Comparison of ENCODE assay signal across 8 cellular contexts in the genomic region with DNA sequence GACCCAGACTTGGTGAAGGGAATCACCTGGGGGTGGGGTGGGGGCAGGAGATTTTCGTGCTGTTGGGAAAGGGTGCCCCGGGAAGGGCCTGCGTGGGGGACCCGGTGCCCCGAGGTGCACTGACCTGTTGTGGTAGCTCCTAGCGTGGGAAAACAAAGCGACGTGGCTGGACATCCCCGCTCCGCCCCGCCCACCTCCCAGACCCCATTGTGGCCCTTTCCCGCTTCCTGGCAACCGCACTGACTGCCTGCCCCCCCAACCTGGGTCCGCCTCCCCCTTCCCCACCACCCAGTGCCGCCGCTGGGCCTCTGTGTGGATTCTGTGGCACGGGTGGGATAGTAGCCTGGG. TPM values are rescaled to one million over a fixed set of nuclear protein-coding genes. Genes with fewer than 3 reads are reported as not detected.
A peak's percentile ranks its signal among the peaks of the same experiment; 100 is the strongest.
DNase-seq lines count a peak whose midpoint lies in the region; ATAC-seq and TF ChIP-seq lines count a peak whose summit lies in the region.

No MANE protein-coding gene starts in this region.

- peak overlapping the region; percentile 45 for H3K27ac Mint-ChIP-seq in CD8-positive, alpha-beta T cell
- H3K27ac Mint-ChIP-seq in endodermal cell (no peak overlapping the region), neural progenitor cell (peak overlapping the region; percentile 18)

- H3K79me2 ChIP-seq in OCI-LY7 (ENCODE audit: insufficient read depth, low read depth, low read length) (no peaks in the 10 kb centered on the region), neural progenitor cell (ENCODE audit: low read depth) (no peaks in the 10 kb centered on the region)

- H3K9ac ChIP-seq in endodermal cell (ENCODE audit: extremely low read depth, low read length, poor library complexity, severe bottlenecking) (no peak overlapping the region), neural progenitor cell (no peak overlapping the region)

- no peak for ATAC-seq in CD8-positive, alpha-beta T cell
- ATAC-seq in HG02610 (IDR thresholded peaks at IDR 0.05; ENCODE audit: unreplicated experiment) (no peak), HG03520 (IDR thresholded peaks at IDR 0.05; ENCODE audit: unreplicated experiment) (no peak), HG02588 (IDR thresholded peaks at IDR 0.05; ENCODE audit: unreplicated experiment) (no peak)

- no peaks in the 10 kb centered on the region for H3K9me3 ChIP-seq in CD8-positive, alpha-beta T cell (ENCODE audit: low read length)
- H3K9me3 ChIP-seq in OCI-LY7 (ENCODE audit: low read length) = no peaks in the 10 kb centered on the region
- H3K9me3 ChIP-seq in endodermal cell (ENCODE audit: control insufficient read depth, low read length) = no peaks in the 10 kb centered on the region
- no peaks in the 10 kb centered on the region for H3K9me3 ChIP-seq in neural progenitor cell (ENCODE audit: low read depth)

- no peaks in the 10 kb centered on the region for H3K9me3 Mint-ChIP-seq in CD8-positive, alpha-beta T cell
- H3K9me3 Mint-ChIP-seq in endodermal cell = no peaks in the 10 kb centered on the region
- peaks cover 2% of the 10 kb centered on the region for H3K9me3 Mint-ChIP-seq in neural progenitor cell

- H4K20me1 ChIP-seq in OCI-LY7 (ENCODE audit: insufficient read depth, low read length) (no peaks in the 10 kb centered on the region), neural progenitor cell (ENCODE audit: low read depth) (peaks cover 38% of the 10 kb centered on the region)

- H3K4me3 Mint-ChIP-seq in CD8-positive, alpha-beta T cell = peak overlapping the region; percentile 77
- H3K4me3 Mint-ChIP-seq in endodermal cell (peak overlapping the region; percentile 56), neural progenitor cell (peak overlapping the region; percentile 83)

- H3K27ac ChIP-seq in CD8-positive, alpha-beta T cell (ENCODE audit: low read depth, low read length) = peak overlapping the region; percentile 35
- H3K27ac ChIP-seq in OCI-LY7 (ENCODE audit: low read depth, low read length, poor library complexity, severe bottlenecking) (peak overlapping the region; percentile 53), endodermal cell (ENCODE audit: low read depth, low read length) (no peak overlapping the region), neural progenitor cell (no peak overlapping the region)

- no peak for TF ChIP-seq CTCF in CD8-positive, alpha-beta T cell (IDR thresholded peaks at IDR 0.05)
- TF ChIP-seq CTCF in OCI-LY7 (conservative IDR thresholded peaks at IDR 0.05; ENCODE audit: low read length) (no peak), endodermal cell (conservative IDR thresholded peaks at IDR 0.05) (no peak), neural progenitor cell (IDR thresholded peaks at IDR 0.05) (no peak)

- no peaks in the 10 kb centered on the region for H3K27me3 ChIP-seq in CD8-positive, alpha-beta T cell (ENCODE audit: insufficient read depth, low read length)
- H3K27me3 ChIP-seq in endodermal cell (ENCODE audit: control insufficient read depth, insufficient read depth, low read length, poor library complexity, severe bottlenecking) (peaks cover 58% of the 10 kb centered on the region), neural progenitor cell (peaks cover 70% of the 10 kb centered on the region)

- peaks cover 8% of the 10 kb centered on the region for H3K27me3 Mint-ChIP-seq in CD8-positive, alpha-beta T cell (ENCODE audit: low read depth)
- H3K27me3 Mint-ChIP-seq in endodermal cell (ENCODE audit: insufficient read depth) (peaks cover 60% of the 10 kb centered on the region), neural progenitor cell (ENCODE audit: insufficient read depth, low read depth) (peaks cover 49% of the 10 kb centered on the region)

- H3K36me3 Mint-ChIP-seq in CD8-positive, alpha-beta T cell = no peaks in the 10 kb centered on the region
- H3K36me3 Mint-ChIP-seq in endodermal cell (ENCODE audit: low read depth) = no peaks in the 10 kb centered on the region
- no peaks in the 10 kb centered on the region for H3K36me3 Mint-ChIP-seq in neural progenitor cell

- peaks cover 44% of the 10 kb centered on the region for H3F3A ChIP-seq in neural progenitor cell (ENCODE audit: low read depth)

- H3K4me3 ChIP-seq in CD8-positive, alpha-beta T cell (ENCODE audit: low read depth, low read length) = peak overlapping the region; percentile 64
- H3K4me3 ChIP-seq in OCI-LY7 (ENCODE audit: low read depth, low read length, poor library complexity, severe bottlenecking) (peak overlapping the region; percentile 71), endodermal cell (ENCODE audit: low read length) (peak overlapping the region; percentile 75), neural progenitor cell (peak overlapping the region; percentile 66)

- no peaks in the 10 kb centered on the region for H3K9me2 ChIP-seq in OCI-LY7 (ENCODE audit: insufficient read depth, low read length)

- WGBS in endodermal cell (ENCODE audit: insufficient coverage in 1 of 2, insufficient read length in 1 of 2), 2 experiments = 0 to 30% methylated on average over 1 to 14 of the region's 17 CpGs

- H3K4me1 ChIP-seq in CD8-positive, alpha-beta T cell (ENCODE audit: insufficient read depth, low read length) = peaks cover 22% of the 10 kb centered on the region
- H3K4me1 ChIP-seq in OCI-LY7 (ENCODE audit: insufficient read depth, low read length, poor library complexity, severe bottlenecking) (peaks cover 71% of the 10 kb centered on the region), endodermal cell (ENCODE audit: control insufficient read depth, insufficient read depth, low read length) (no peaks in the 10 kb centered on the region), neural progenitor cell (peaks cover 17% of the 10 kb centered on the region)

- H3K36me3 ChIP-seq in CD8-positive, alpha-beta T cell (ENCODE audit: insufficient read depth, low read length) = no peaks in the 10 kb centered on the region
- H3K36me3 ChIP-seq in OCI-LY7 (ENCODE audit: insufficient read depth, low read length) (no peaks in the 10 kb centered on the region), endodermal cell (ENCODE audit: control insufficient read depth, insufficient read depth, low read length) (no peaks in the 10 kb centered on the region), neural progenitor cell (no peaks in the 10 kb centered on the region)

- CTCF ChIA-PET in CD8-positive, alpha-beta T cell (lab: Charles Lee) = interaction anchor here (0.9 kb wide), 1 partner anchor 30 kb away, joined by 3 read pairs; the partner anchor contains the start of gene SYCE3
- CTCF ChIA-PET in OCI-LY7 (lab: Charles Lee; ENCODE audit: unreplicated experiment) = no interaction called here

- DNase-seq in CD8-positive, alpha-beta T cell = peak in 1 of 7 experiments; percentile 2
- DNase-seq in OCI-LY7 (ENCODE audit: low spot score) (peak; percentile 22), endodermal cell (no peak), neural progenitor cell (ENCODE audit: low spot score) (peak; percentile 42), NCI-H69 (lab: John Stamatoyannopoulos, UW) (no peak)

- BruUV-seq in OCI-LY7 (replicated peaks; lab: Mats Ljungman, UMichigan) = no TSS peak

- H2AFZ ChIP-seq in OCI-LY7 (ENCODE audit: low read length) (peak overlapping the region; percentile 5; the same call in 1 of the 2 replicates), neural progenitor cell (replicated peaks) (peak overlapping the region; percentile 73)

- H3K4me2 ChIP-seq in OCI-LY7 (ENCODE audit: low read length) (peak overlapping the region; percentile 92), neural progenitor cell (peak overlapping the region; percentile 91)

- POLR2A ChIA-PET in CD8-positive, alpha-beta T cell (lab: Charles Lee) = interaction anchor here (0.5 to 3.3 kb wide), 7 partner anchors 7 to 163 kb away, joined by 3 to 17 read pairs (median 3); partner anchors contain the start of genes LMF2, NCAPH2 and SYCE3
- POLR2A ChIA-PET in OCI-LY7 (lab: Charles Lee) = interaction anchor here (1.2 kb wide), 2 partner anchors 8 to 28 kb away, joined by 3 read pairs; no protein-coding TSS in a partner anchor

- H3K4me1 Mint-ChIP-seq in CD8-positive, alpha-beta T cell (ENCODE audit: low read depth) = peaks cover 18% of the 10 kb centered on the region
- H3K4me1 Mint-ChIP-seq in endodermal cell (peaks cover 5% of the 10 kb centered on the region), neural progenitor cell (peaks cover 25% of the 10 kb centered on the region)

- intact Hi-C loops in CD8-positive, alpha-beta T cell (cut with DNase I, micrococcal nuclease) = no loop called here
- intact Hi-C loops in OCI-LY7 (cut with micrococcal nuclease; ENCODE audit: unreplicated experiment) = no loop called here

RNA-seq across cellular contexts. Expression of gene TYMP, which starts 2.5 kb away (rescaled TPM):
- total RNA-seq in CD8-positive, alpha-beta T cell = 1 to 10 TPM; 3.4 to 4.7 TPM
- total RNA-seq in OCI-LY7 (2014; rRNA removed; shearing (Covaris generic)) = 3.9 and 6.3 TPM in 2 replicates
- total RNA-seq in OCI-LY7 (2022) = 3.8 and 4.0 TPM in 2 replicates
- 1 to 10 TPM; 1.2 to 2.1 TPM for total RNA-seq in endodermal cell
- 1.3 TPM for polyA plus RNA-seq in endodermal cell (2013, experiment 1 of 2)
- 1.2 TPM for polyA plus RNA-seq in endodermal cell (2013, experiment 2 of 2)
- 0.81 TPM in 1 of 2 replicates, not detected in the other for total RNA-seq in neural progenitor cell (ENCODE audit: low replicate concordance)

RNA-seq across cellular contexts. Expression of gene SCO2, which starts 6.9 kb away (rescaled TPM):
- total RNA-seq in CD8-positive, alpha-beta T cell = 1 to 10 TPM; 1.5 to 4.2 TPM
- total RNA-seq in OCI-LY7 (2014; rRNA removed; shearing (Covaris generic)) = 2.7 and 4.9 TPM in 2 replicates
- total RNA-seq in OCI-LY7 (2022) (3.9 and 4.1 TPM in 2 replicates), endodermal cell (1 to 10 TPM in 1 of 2 donors, under 1 TPM in 1; 0.89 to 2.3 TPM), neural progenitor cell (ENCODE audit: low replicate concordance) (1.1 TPM in 1 of 2 replicates, not detected in the other)
- 2.3 TPM for polyA plus RNA-seq in endodermal cell (2013, experiment 1 of 2)
- polyA plus RNA-seq in endodermal cell (2013, experiment 2 of 2) = 0.91 TPM

RNA-seq across cellular contexts. Expression of gene KLHDC7B, which starts 13.4 kb away (rescaled TPM):
- total RNA-seq in CD8-positive, alpha-beta T cell = 1 to 10 TPM; 2.1 to 2.3 TPM
- total RNA-seq in OCI-LY7 (2014; rRNA removed; shearing (Covaris generic)) = 0.08 and 0.25 TPM in 2 replicates
- total RNA-seq in OCI-LY7 (2022) (0.31 and 0.46 TPM in 2 replicates), endodermal cell (not detected), neural progenitor cell (ENCODE audit: low replicate concordance) (not detected in 2 replicates)
- polyA plus RNA-seq in endodermal cell (2013, experiment 1 of 2) = not detected
- not detected for polyA plus RNA-seq in endodermal cell (2013, experiment 2 of 2)

RNA-seq across cellular contexts. Expression of gene NCAPH2, which starts 24.3 kb away (rescaled TPM):
- total RNA-seq in CD8-positive, alpha-beta T cell = 100 to 1,000 TPM; 206 to 209 TPM
- total RNA-seq in OCI-LY7 (2014; rRNA removed; shearing (Covaris generic)) = 129 and 151 TPM in 2 replicates
- total RNA-seq in OCI-LY7 (2022) (124 and 126 TPM in 2 replicates), endodermal cell (10 to 100 TPM; 63.3 to 73.1 TPM), neural progenitor cell (ENCODE audit: low replicate concordance) (41.2 and 64.4 TPM in 2 replicates)
- polyA plus RNA-seq in endodermal cell (2013, experiment 1 of 2) = 52.0 TPM
- polyA plus RNA-seq in endodermal cell (2013, experiment 2 of 2) = 49.5 TPM

RNA-seq across cellular contexts. Expression of gene LMF2, which starts 24.8 kb away (rescaled TPM):
- 10 to 100 TPM; 87.8 to 92.0 TPM for total RNA-seq in CD8-positive, alpha-beta T cell
- total RNA-seq in OCI-LY7 (2014; rRNA removed; shearing (Covaris generic)) = 37.8 and 50.7 TPM in 2 replicates
- total RNA-seq in OCI-LY7 (2022) (49.2 and 49.8 TPM in 2 replicates), endodermal cell (10 to 100 TPM; 58.8 to 65.2 TPM), neural progenitor cell (ENCODE audit: low replicate concordance) (7.1 and 38.2 TPM in 2 replicates)
- polyA plus RNA-seq in endodermal cell (2013, experiment 1 of 2) = 53.1 TPM
- polyA plus RNA-seq in endodermal cell (2013, experiment 2 of 2) = 43.3 TPM

Comparison
In these comparisons a context has a peak if more than half of its experiments do, and no peak if none do; other contexts are left out.
1. DNase-seq: peak in OCI-LY7 (single experiment) and neural progenitor cell (single experiment); none in endodermal cell (single experiment) and NCI-H69 (single experiment).
2. H3K27ac ChIP-seq: peak in CD8-positive, alpha-beta T cell (single experiment) and OCI-LY7 (single experiment); none in endodermal cell (single experiment) and neural progenitor cell (single experiment).
3. Peak in every context shown above with its lines, with median percentiles within 50 percentile points of each other: H3K4me3 ChIP-seq and H3K4me3 Mint-ChIP-seq.